14 cellular contexts compared by ENCODE assay signal in genomic region chr20:59385038-59385437, GRCh38.
"Had no signal": no experiment of that assay in that cellular context is flagged by ENCODE, and none has a peak within 500 bp of the region (broad histone marks: within the 10 kb centered on the region; RNA-seq: fewer than 3 reads in every experiment).

No MANE protein-coding gene starts in this region.

- DNase-seq: activated gamma-delta T cell treated with Interleukin-2 at 50 U/mL for 16 hours; activated T-cell treated with anti-CD3 and anti-CD28 coated beads, Interleukin-2, amount 50 U/mL, for 72 hours; adrenal gland; cortex of kidney; gastrocnemius medialis; left lung; pancreas; stimulated activated CD4-positive, alpha-beta T cell treated with anti-CD3 and anti-CD28 coated beads, Interleukin-2, amount 100 ng/mL, for 48 hours; stimulated activated CD8-positive, alpha-beta memory T cell treated with anti-CD3 and anti-CD28 coated beads, Interleukin-4, amount 100 ng/mL, for 48 hours; tibial artery; WERI-Rb-1 had no signal

- ATAC-seq: gastrocnemius medialis, left lung, pancreas had no signal

- H3K9me3 ChIP-seq: adrenal gland, gastrocnemius medialis, left lung, pancreas, tibial artery, vagina had no signal

- H3K27ac Mint-ChIP-seq: activated T-cell treated with anti-CD3 and anti-CD28 coated beads, Interleukin-2, amount 50 U/mL, for 72 hours had no signal

- H3K27ac ChIP-seq: adrenal gland, epithelial cell of prostate, gastrocnemius medialis, left lung, pancreas, tibial artery, vagina, WERI-Rb-1 had no signal

- H3K4me3 Mint-ChIP-seq: activated T-cell treated with anti-CD3 and anti-CD28 coated beads, Interleukin-2, amount 50 U/mL, for 72 hours; neural crest cell had no signal

- H3K27me3 ChIP-seq: adrenal gland, pancreas, vagina had no signal

- H3K36me3 ChIP-seq: adrenal gland, gastrocnemius medialis, left lung, pancreas, tibial artery, vagina, WERI-Rb-1 had no signal

- H3K4me3 ChIP-seq: adrenal gland, gastrocnemius medialis, left lung, pancreas, tibial artery, vagina had no signal

- H3K9me3 Mint-ChIP-seq: activated T-cell treated with anti-CD3 and anti-CD28 coated beads, Interleukin-2, amount 50 U/mL, for 72 hours; neural crest cell had no signal

- H3K4me1 ChIP-seq: adrenal gland, gastrocnemius medialis, left lung, pancreas, tibial artery had no signal
